ENCODE assay signal across 8 cellular contexts in the genomic region with DNA sequence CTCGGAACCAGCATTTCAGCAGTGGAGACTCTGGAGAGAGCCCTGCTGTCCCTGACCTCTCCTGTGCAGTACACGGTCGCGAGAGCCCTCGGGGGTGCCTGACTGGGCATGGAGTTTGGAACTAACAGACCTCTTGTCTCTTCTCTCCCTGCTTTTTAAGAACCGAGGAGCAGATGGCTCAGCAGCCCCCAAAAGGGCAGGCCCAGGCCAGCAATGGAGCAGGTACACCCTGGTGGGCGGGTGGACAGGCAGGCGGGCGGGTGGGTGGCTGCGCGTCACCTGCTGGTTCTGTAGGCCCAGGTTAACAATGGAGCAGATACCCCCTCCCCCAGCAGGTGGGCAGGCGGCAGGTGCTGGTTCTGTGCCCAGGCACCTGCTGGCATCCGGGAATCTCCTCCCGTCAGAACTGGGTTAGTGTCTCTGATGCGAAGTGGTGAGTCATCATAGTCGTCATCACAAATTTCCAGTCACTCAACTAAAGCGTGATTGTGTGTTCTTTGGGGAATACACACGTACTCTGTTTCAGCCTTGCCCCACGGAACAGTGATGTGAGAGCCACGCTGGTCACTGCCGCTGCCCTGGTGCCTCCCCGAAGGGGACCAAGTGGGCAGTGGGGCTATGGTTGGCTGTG. TPM values are rescaled to one million over a fixed set of nuclear protein-coding genes. Genes with fewer than 3 reads are reported as not detected.
DNase-seq lines count a peak whose midpoint lies in the region; ATAC-seq lines count a peak whose summit lies in the region.

No MANE protein-coding gene starts in this region.

- ATAC-seq in left colon (peak; percentile 40), HG03097 (IDR thresholded peaks at IDR 0.05; ENCODE audit: low FRiP score, unreplicated experiment) (no peak), GM18870 (IDR thresholded peaks at IDR 0.05; ENCODE audit: unreplicated experiment) (no peak)

- intact Hi-C loops in left colon (cut with DNase I, micrococcal nuclease), result no loop called here

- DNase-seq in Caki2 (ENCODE audit: low read depth) (peak; percentile 42), NCI-H2196 treated with DMSO at 0.1 percent for 48 hours (lab: John Stamatoyannopoulos, UW; ENCODE audit: unreplicated experiment) (peak; percentile 86), left colon (peak in 1 of 2 donors; percentile 60), OCI-M2 (lab: John Stamatoyannopoulos, UW; ENCODE audit: unreplicated experiment) (no peak), KG1 (lab: John Stamatoyannopoulos, UW) (no peak)
- peak; percentile 58 for DNase-seq in activated T-helper 9 cell treated with anti-CD3 and anti-CD28 coated beads, Interleukin-2, amount 50 U/mL, for 16 hours (ENCODE audit: low read depth)

- in situ Hi-C loops in Caki2 (cut with HindIII; ENCODE audit: low pct_unique_long_range_greater_than_20kb, low sequenced_read_pairs), result no loop called here

RNA-seq across cellular contexts. Expression of gene GRAMD4, which starts 41.1 kb away (rescaled TPM):
- total RNA-seq in Caki2 (2014; rRNA removed; shearing (Covaris generic); ENCODE audit: low replicate concordance), result 21.5 and 46.8 TPM in 2 replicates
- total RNA-seq in left colon, result 100 to 1,000 TPM; 178 to 213 TPM

Comparison
In these comparisons a context has a peak if more than half of its experiments do, and no peak if none do; other contexts are left out.
1. DNase-seq: peak in Caki2 (single experiment), NCI-H2196 treated with DMSO at 0.1 percent for 48 hours (single experiment) and activated T-helper 9 cell treated with anti-CD3 and anti-CD28 coated beads, Interleukin-2, amount 50 U/mL, for 16 hours (single experiment); none in OCI-M2 (single experiment) and KG1 (single experiment).